8 cellular contexts compared by ENCODE assay signal in genomic region chr11:47917643-47918369, GRCh38.
DNase-seq lines count a peak whose midpoint lies in the region; ATAC-seq and TF ChIP-seq lines count a peak whose summit lies in the region.

No MANE protein-coding gene starts in this region.

- peaks cover 64% of the 10 kb centered on the region for H3K4me1 Mint-ChIP-seq in dendritic cell treated with granulocyte-macrophage colony-stimulating factor and Interleukin-4, amounts not matched to agents 40 ng/mL and 50 ng/mL, for 4 days (ENCODE audit: low read depth)

- peak; percentile 95 for ATAC-seq in upper lobe of right lung

- peak; percentile 76 for DNase-seq in COR-L47 (lab: John Stamatoyannopoulos, UW)
- peak; percentile 99 for DNase-seq in HT-29 (ENCODE audit: low spot score)
- peak; percentile 79 to 91 for DNase-seq in NOMO-1 (lab: John Stamatoyannopoulos, UW; ENCODE audit: unreplicated experiment in 2 of 2)
- DNase-seq in medulla oblongata (ENCODE audit: extremely low spot score), result peak; percentile 64
- DNase-seq in upper lobe of right lung, result peak; percentile 90
- no peak for DNase-seq in activated gamma-delta T cell (lab: John Stamatoyannopoulos, UW)
- DNase-seq in middle frontal gyrus (ENCODE audit: extremely low spot score, low spot score), result no peak

- peaks cover 49% of the 10 kb centered on the region for H3K4me1 ChIP-seq in upper lobe of right lung

- H3K27ac Mint-ChIP-seq in dendritic cell treated with granulocyte-macrophage colony-stimulating factor and Interleukin-4, amounts not matched to agents 40 ng/mL and 50 ng/mL, for 4 days, result peak overlapping the region; percentile 92

- no peak for TF ChIP-seq CTCF in upper lobe of right lung (IDR thresholded peaks at IDR 0.05)

- H3K27ac ChIP-seq in upper lobe of right lung, result peak overlapping the region; percentile 87

- no peaks in the 10 kb centered on the region for H3K36me3 ChIP-seq in upper lobe of right lung

- H3K9me3 ChIP-seq in upper lobe of right lung, result no peaks in the 10 kb centered on the region

- intact Hi-C loops in dendritic cell treated with granulocyte-macrophage colony-stimulating factor and Interleukin-4, amounts not matched to agents 40 ng/mL and 50 ng/mL, for 4 days (cut with micrococcal nuclease), result loop anchor here (5.0 kb wide), 1 partner anchor 56 kb away; no protein-coding TSS in a partner anchor
- intact Hi-C loops in upper lobe of right lung (cut with DNase I), result no loop called here

- no peaks in the 10 kb centered on the region for H3K36me3 Mint-ChIP-seq in dendritic cell treated with granulocyte-macrophage colony-stimulating factor and Interleukin-4, amounts not matched to agents 40 ng/mL and 50 ng/mL, for 4 days (ENCODE audit: low read depth)

- no peaks in the 10 kb centered on the region for H3K9me3 Mint-ChIP-seq in dendritic cell treated with granulocyte-macrophage colony-stimulating factor and Interleukin-4, amounts not matched to agents 40 ng/mL and 50 ng/mL, for 4 days

- peak overlapping the region; percentile 39 for H3K4me3 Mint-ChIP-seq in dendritic cell treated with granulocyte-macrophage colony-stimulating factor and Interleukin-4, amounts not matched to agents 40 ng/mL and 50 ng/mL, for 4 days

- no peaks in the 10 kb centered on the region for H3K27me3 Mint-ChIP-seq in dendritic cell treated with granulocyte-macrophage colony-stimulating factor and Interleukin-4, amounts not matched to agents 40 ng/mL and 50 ng/mL, for 4 days

- peak overlapping the region; percentile 34 for H3K4me3 ChIP-seq in upper lobe of right lung

- H3K27me3 ChIP-seq in upper lobe of right lung, result no peaks in the 10 kb centered on the region

Comparison
In these comparisons a context has a peak if more than half of its experiments do, and no peak if none do; other contexts are left out.
1. DNase-seq: peak in COR-L47 (single experiment), HT-29 (single experiment), NOMO-1 (2 of 2), medulla oblongata (single experiment) and upper lobe of right lung (single experiment); none in activated gamma-delta T cell (single experiment) and middle frontal gyrus (single experiment).